In the genomic region with DNA sequence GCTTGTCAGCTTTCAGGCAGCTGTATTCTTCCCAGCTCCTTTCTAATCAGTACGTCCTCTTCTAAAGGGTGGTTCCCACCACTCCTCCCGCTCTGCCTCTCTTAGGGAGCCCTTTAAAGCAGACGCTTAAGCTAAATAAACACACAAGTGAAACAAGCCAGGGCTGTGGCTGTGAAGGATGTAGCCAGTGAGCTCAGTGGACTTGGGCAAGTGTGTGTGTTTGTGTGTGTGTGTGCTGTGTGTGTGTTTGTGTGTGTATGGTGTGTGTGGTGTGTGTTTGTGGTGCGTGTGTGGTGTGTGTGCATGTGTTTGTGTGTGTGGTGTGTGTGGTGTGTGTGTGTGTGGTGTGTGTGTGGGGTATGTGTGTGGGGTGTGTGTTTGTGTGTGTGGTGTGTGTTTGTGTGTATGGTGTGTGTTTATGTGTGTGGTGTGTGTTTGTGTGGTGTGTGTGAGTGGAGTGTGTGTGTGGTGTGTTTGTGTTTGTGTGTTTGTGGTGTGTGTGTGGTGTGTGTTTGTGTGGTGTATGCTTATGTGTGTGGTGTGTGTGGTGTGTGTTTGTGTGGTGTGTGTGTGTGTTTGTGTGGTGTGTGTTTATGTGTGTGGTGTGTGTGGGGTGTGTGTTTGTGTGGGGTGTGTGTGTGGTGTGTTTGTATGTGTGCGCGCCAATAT, we compare ENCODE assay signal across 2 cellular contexts.
TF ChIP-seq lines count a peak whose summit lies in the region.

No MANE protein-coding gene starts in this region.

TF ChIP-seq in HEK293, 187 proteins besides CTCF, POLR2A, EP300 and RAD21 (continues in another document):
- TF ChIP-seq ZNF658 (tag by site-specific recombination; IDR thresholded peaks at IDR 0.05) (no peak), SCRT1 (tag by site-specific recombination; IDR thresholded peaks at IDR 0.05; ENCODE audit: borderline replicate concordance) (0 out of 2 replicates have a peak, but pooled peaks have one; percentile 20), ZSCAN4 (tag by site-specific recombination; IDR thresholded peaks at IDR 0.05) (peak; percentile 67), EGR2 (tag by site-specific recombination; IDR thresholded peaks at IDR 0.05; ENCODE audit: low read depth) (no peak), ZNF18 (tag by site-specific recombination; IDR thresholded peaks at IDR 0.05) (peak; percentile 49; the same call in 1 of the 2 replicates), ZNF785 (tag by site-specific recombination; IDR thresholded peaks at IDR 0.05) (peak; percentile 81; the same call in 1 of the 2 replicates), KLF17 (tag by site-specific recombination; IDR thresholded peaks at IDR 0.05) (peak; percentile 35; the same call in 1 of the 2 replicates), KLF1 (tag by site-specific recombination; IDR thresholded peaks at IDR 0.05) (peak; percentile 78)
- TF ChIP-seq, protein P1, sequence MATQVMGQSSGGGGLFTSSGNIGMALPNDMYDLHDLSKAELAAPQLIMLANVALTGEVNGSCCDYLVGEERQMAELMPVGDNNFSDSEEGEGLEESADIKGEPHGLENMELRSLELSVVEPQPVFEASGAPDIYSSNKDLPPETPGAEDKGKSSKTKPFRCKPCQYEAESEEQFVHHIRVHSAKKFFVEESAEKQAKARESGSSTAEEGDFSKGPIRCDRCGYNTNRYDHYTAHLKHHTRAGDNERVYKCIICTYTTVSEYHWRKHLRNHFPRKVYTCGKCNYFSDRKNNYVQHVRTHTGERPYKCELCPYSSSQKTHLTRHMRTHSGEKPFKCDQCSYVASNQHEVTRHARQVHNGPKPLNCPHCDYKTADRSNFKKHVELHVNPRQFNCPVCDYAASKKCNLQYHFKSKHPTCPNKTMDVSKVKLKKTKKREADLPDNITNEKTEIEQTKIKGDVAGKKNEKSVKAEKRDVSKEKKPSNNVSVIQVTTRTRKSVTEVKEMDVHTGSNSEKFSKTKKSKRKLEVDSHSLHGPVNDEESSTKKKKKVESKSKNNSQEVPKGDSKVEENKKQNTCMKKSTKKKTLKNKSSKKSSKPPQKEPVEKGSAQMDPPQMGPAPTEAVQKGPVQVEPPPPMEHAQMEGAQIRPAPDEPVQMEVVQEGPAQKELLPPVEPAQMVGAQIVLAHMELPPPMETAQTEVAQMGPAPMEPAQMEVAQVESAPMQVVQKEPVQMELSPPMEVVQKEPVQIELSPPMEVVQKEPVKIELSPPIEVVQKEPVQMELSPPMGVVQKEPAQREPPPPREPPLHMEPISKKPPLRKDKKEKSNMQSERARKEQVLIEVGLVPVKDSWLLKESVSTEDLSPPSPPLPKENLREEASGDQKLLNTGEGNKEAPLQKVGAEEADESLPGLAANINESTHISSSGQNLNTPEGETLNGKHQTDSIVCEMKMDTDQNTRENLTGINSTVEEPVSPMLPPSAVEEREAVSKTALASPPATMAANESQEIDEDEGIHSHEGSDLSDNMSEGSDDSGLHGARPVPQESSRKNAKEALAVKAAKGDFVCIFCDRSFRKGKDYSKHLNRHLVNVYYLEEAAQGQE (tag by site-specific recombination; IDR thresholded peaks at IDR 0.05): no peak
- TF ChIP-seq, protein P2, sequence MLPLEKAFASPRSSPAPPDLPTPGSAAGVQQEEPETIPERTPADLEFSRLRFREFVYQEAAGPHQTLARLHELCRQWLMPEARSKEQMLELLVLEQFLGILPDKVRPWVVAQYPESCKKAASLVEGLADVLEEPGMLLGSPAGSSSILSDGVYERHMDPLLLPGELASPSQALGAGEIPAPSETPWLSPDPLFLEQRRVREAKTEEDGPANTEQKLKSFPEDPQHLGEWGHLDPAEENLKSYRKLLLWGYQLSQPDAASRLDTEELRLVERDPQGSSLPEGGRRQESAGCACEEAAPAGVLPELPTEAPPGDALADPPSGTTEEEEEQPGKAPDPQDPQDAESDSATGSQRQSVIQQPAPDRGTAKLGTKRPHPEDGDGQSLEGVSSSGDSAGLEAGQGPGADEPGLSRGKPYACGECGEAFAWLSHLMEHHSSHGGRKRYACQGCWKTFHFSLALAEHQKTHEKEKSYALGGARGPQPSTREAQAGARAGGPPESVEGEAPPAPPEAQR (tag by site-specific recombination; IDR thresholded peaks at IDR 0.05): 0 out of 2 replicates have a peak, but pooled peaks have one; percentile 29

TF ChIP-seq in H1, 55 proteins besides CTCF, POLR2A, EP300 and RAD21:
- TF ChIP-seq GTF2F1 (IDR thresholded peaks at IDR 0.05; ENCODE audit: borderline replicate concordance, low read depth, low read length): no peak
- TF ChIP-seq NRF1 (IDR thresholded peaks at IDR 0.05; ENCODE audit: low read depth, low read length): no peak
- no peak for TF ChIP-seq RBBP5 (IDR thresholded peaks at IDR 0.05; ENCODE audit: borderline replicate concordance, low read depth, low read length)
- peak; percentile 61 for TF ChIP-seq HDAC6 (IDR thresholded peaks at IDR 0.05; ENCODE audit: low read depth, low read length)
- no peak for TF ChIP-seq EZH2 (IDR thresholded peaks at IDR 0.05; ENCODE audit: low read depth, low read length, severe bottlenecking)
- TF ChIP-seq, protein P3, sequence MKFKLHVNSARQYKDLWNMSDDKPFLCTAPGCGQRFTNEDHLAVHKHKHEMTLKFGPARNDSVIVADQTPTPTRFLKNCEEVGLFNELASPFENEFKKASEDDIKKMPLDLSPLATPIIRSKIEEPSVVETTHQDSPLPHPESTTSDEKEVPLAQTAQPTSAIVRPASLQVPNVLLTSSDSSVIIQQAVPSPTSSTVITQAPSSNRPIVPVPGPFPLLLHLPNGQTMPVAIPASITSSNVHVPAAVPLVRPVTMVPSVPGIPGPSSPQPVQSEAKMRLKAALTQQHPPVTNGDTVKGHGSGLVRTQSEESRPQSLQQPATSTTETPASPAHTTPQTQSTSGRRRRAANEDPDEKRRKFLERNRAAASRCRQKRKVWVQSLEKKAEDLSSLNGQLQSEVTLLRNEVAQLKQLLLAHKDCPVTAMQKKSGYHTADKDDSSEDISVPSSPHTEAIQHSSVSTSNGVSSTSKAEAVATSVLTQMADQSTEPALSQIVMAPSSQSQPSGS (IDR thresholded peaks at IDR 0.05; ENCODE audit: low read length): no peak
- no peak for TF ChIP-seq TBP (IDR thresholded peaks at IDR 0.05; ENCODE audit: low read depth, low read length)
